10 cellular contexts compared by ENCODE assay signal in genomic region chr22:28029201-28029948, GRCh38.
DNase-seq lines count a peak whose midpoint lies in the region; ATAC-seq, FAIRE-seq and TF ChIP-seq lines count a peak whose summit lies in the region.
"Had no signal": no experiment of that assay in that cellular context is flagged by ENCODE, and none has a peak within 500 bp of the region (broad histone marks: within the 10 kb centered on the region; RNA-seq: fewer than 3 reads in every experiment).

No MANE protein-coding gene starts in this region.

- peaks cover 87% of the 10 kb centered on the region for H3K4me1 ChIP-seq in BE2C
- H3K4me1 ChIP-seq in astrocyte (ENCODE audit: insufficient read depth, low read length): peaks cover 8% of the 10 kb centered on the region

- DNase-seq in BE2C (peak; percentile 79), NCI-H1436 treated with DMSO at 0.1 percent for 48 hours (lab: John Stamatoyannopoulos, UW) (peak; percentile 40), astrocyte (ENCODE audit: low read depth) (peak; percentile 46), medulla oblongata (ENCODE audit: extremely low spot score) (peak; percentile 52), 8988T (no peak)
- DNase-seq in activated naive CD4-positive, alpha-beta T cell treated with anti-CD3 and anti-CD28 coated beads, Interleukin-2, amount 50 U/mL, for 16 hours: no peak
- no peak for DNase-seq in activated CD4-positive, alpha-beta T cell treated with anti-CD3 and anti-CD28 coated beads, Interleukin-2, amount 50 U/mL, for 1 hour

- peaks cover 4% of the 10 kb centered on the region for H3K9me3 Mint-ChIP-seq in astrocyte (ENCODE audit: unreplicated experiment)
- H3K9me3 Mint-ChIP-seq: neural progenitor cell had no signal

- H3K27me3 ChIP-seq in BE2C (no peaks in the 10 kb centered on the region), astrocyte (ENCODE audit: insufficient read depth, low read length) (no peaks in the 10 kb centered on the region)
- H3K27me3 ChIP-seq: neural progenitor cell had no signal

- H3K27ac Mint-ChIP-seq in astrocyte (ENCODE audit: unreplicated experiment): no peak overlapping the region

- H3K4me3 ChIP-seq in BE2C (ENCODE audit: low read depth, low read length) (no peak overlapping the region), astrocyte (ENCODE audit: insufficient read depth, low read depth, low read length) (no peak overlapping the region)
- H3K4me3 ChIP-seq: neural progenitor cell had no signal

- no peak overlapping the region for H3K4me3 Mint-ChIP-seq in astrocyte (ENCODE audit: unreplicated experiment)
- H3K4me3 Mint-ChIP-seq: neural progenitor cell had no signal

- H2AFZ ChIP-seq in astrocyte (ENCODE audit: low read depth, low read length): no peak overlapping the region
- H2AFZ ChIP-seq: neural progenitor cell had no signal

- no peaks in the 10 kb centered on the region for H3K79me2 ChIP-seq in astrocyte (ENCODE audit: insufficient read depth, low read length)

- H3K9me3 ChIP-seq in BE2C (no peaks in the 10 kb centered on the region), astrocyte (ENCODE audit: insufficient read depth, low read depth, low read length) (no peaks in the 10 kb centered on the region)

- peaks cover 4% of the 10 kb centered on the region for H4K20me1 ChIP-seq in astrocyte (ENCODE audit: insufficient read depth, low read length)

- H3K9ac ChIP-seq in astrocyte (ENCODE audit: low read length): no peak overlapping the region
- H3K9ac ChIP-seq: neural progenitor cell had no signal

- H3K4me2 ChIP-seq in astrocyte (ENCODE audit: low read length): no peak overlapping the region
- H3K4me2 ChIP-seq: neural progenitor cell had no signal

- H3K27ac ChIP-seq in astrocyte (ENCODE audit: low read depth, low read length): no peak overlapping the region
- H3K27ac ChIP-seq: C4-2B, neural progenitor cell had no signal

- H3K4me1 Mint-ChIP-seq in astrocyte (ENCODE audit: low read depth, unreplicated experiment): no peaks in the 10 kb centered on the region

- H3K27me3 Mint-ChIP-seq in astrocyte (ENCODE audit: low read depth, unreplicated experiment): peaks cover 11% of the 10 kb centered on the region

- TF ChIP-seq POLR2A in GM18505 (IDR thresholded peaks at IDR 0.05; ENCODE audit: borderline replicate concordance, extremely low read depth, insufficient read depth, insufficient read length): no peak

- FAIRE-seq in astrocyte (lab: Jason Lieb, UNC): no peak

- H3K36me3 ChIP-seq in BE2C (peaks cover 3% of the 10 kb centered on the region; the same call in 1 of the 2 replicates), astrocyte (ENCODE audit: insufficient read depth, low read length) (no peaks in the 10 kb centered on the region)
- H3K36me3 ChIP-seq: neural progenitor cell had no signal

- peaks cover 18% of the 10 kb centered on the region for H3K36me3 Mint-ChIP-seq in astrocyte (ENCODE audit: low read depth, unreplicated experiment)

- TF ChIP-seq CTCF in BE2C (IDR thresholded peaks at IDR 0.05; ENCODE audit: low read depth, low read length): no peak
- TF ChIP-seq CTCF in astrocyte (IDR thresholded peaks at IDR 0.05; ENCODE audit: insufficient read depth, low read depth, low read length): no peak

- ATAC-seq in GM18505 (IDR thresholded peaks at IDR 0.05; ENCODE audit: unreplicated experiment): no peak

Comparison
In these comparisons a context has a peak if more than half of its experiments do, and no peak if none do; other contexts are left out.
1. DNase-seq: peak in BE2C (single experiment), NCI-H1436 treated with DMSO at 0.1 percent for 48 hours (single experiment), astrocyte (single experiment) and medulla oblongata (single experiment); none in activated naive CD4-positive, alpha-beta T cell treated with anti-CD3 and anti-CD28 coated beads, Interleukin-2, amount 50 U/mL, for 16 hours (single experiment), activated CD4-positive, alpha-beta T cell treated with anti-CD3 and anti-CD28 coated beads, Interleukin-2, amount 50 U/mL, for 1 hour (single experiment) and 8988T (single experiment).